ENCODE assay signal across 20 cellular contexts in the genomic region with DNA sequence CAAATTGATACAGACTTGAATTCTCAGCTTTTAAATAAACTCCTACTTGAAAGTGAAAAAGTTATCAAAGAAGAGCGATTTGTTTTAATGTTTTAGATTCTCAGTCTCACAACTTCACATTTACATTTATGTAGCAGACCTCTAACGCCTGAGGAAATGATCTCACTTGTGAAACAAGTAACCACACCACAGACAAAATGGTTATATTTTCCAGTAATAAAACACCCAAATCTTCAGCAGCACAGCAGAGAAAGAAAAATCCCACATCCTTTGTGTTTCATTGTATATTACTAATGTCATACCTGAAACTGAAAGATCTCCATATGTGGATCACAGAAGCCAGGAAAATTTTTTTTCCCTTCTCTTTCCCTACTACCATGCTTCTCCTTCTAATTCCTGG. TPM values are rescaled to one million over a fixed set of nuclear protein-coding genes. Genes with fewer than 3 reads are reported as not detected.
DNase-seq lines count a peak whose midpoint lies in the region; ATAC-seq and TF ChIP-seq lines count a peak whose summit lies in the region.
"Had no signal": no experiment of that assay in that cellular context is flagged by ENCODE, and none has a peak within 500 bp of the region (broad histone marks: within the 10 kb centered on the region; RNA-seq: fewer than 3 reads in every experiment).

No MANE protein-coding gene starts in this region.

- H3K4me2 ChIP-seq in SK-N-SH: no peak overlapping the region

- H3F3A ChIP-seq in SK-N-SH (replicated peaks; ENCODE audit: insufficient read depth): no peaks in the 10 kb centered on the region

- TF ChIP-seq EP300 in SK-N-SH (IDR thresholded peaks at IDR 0.05; ENCODE audit: borderline replicate concordance in 1 of 2, low read depth in 1 of 2, low read length in 1 of 2): no peak

- TF ChIP-seq CTCF in SK-N-SH (IDR thresholded peaks at IDR 0.05): no peak
- no peak for TF ChIP-seq CTCF in nephron progenitor cell (IDR thresholded peaks at IDR 0.05)
- TF ChIP-seq CTCF in tibial artery (IDR thresholded peaks at IDR 0.05): no peak

- H3K36me3 Mint-ChIP-seq in activated naive CD4-positive, alpha-beta T cell treated with anti-CD3 and anti-CD28 coated beads, Interleukin-2, amount 50 U/mL, for 72 hours: no peaks in the 10 kb centered on the region
- no peaks in the 10 kb centered on the region for H3K36me3 Mint-ChIP-seq in natural killer cell treated with Interleukin-12 subunit alpha and Interleukin-12 subunit beta and Interleukin-15 and Interleukin-18, amount 100 ng/mL, for 72 hours
- H3K36me3 Mint-ChIP-seq in nephron progenitor cell (ENCODE audit: low read depth): no peaks in the 10 kb centered on the region

- H2AFZ ChIP-seq in SK-N-SH (ENCODE audit: low read depth): 0 out of 2 replicates have a peak overlapping the region, but pooled peaks have one; percentile 36
- H2AFZ ChIP-seq: parathyroid adenoma had no signal

- H3K27me3 Mint-ChIP-seq in natural killer cell treated with Interleukin-12 subunit alpha and Interleukin-12 subunit beta and Interleukin-15 and Interleukin-18, amount 100 ng/mL, for 72 hours: no peaks in the 10 kb centered on the region
- H3K27me3 Mint-ChIP-seq in nephron progenitor cell (ENCODE audit: low read depth, poor library complexity): peaks cover 10% of the 10 kb centered on the region

- H3K9ac ChIP-seq in SK-N-SH: no peak overlapping the region
- H3K9ac ChIP-seq: parathyroid adenoma had no signal

- H3K9me2 ChIP-seq in SK-N-SH: no peaks in the 10 kb centered on the region

- no peak for TF ChIP-seq RAD21 in SK-N-SH (IDR thresholded peaks at IDR 0.05; ENCODE audit: low read length)

- no peak for ATAC-seq in SK-N-SH treated with all-trans-retinoic acid at 6 μM for 48 hours
- peak; percentile 87 to 89 for ATAC-seq in activated naive CD4-positive, alpha-beta T cell treated with anti-CD3 and anti-CD28 coated beads, Interleukin-2, amount 50 U/mL, for 72 hours
- ATAC-seq in natural killer cell treated with Interleukin-12 subunit alpha and Interleukin-12 subunit beta and Interleukin-15 and Interleukin-18, amount 100 ng/mL, for 72 hours: peak; percentile 86 to 88
- ATAC-seq: HCT116, heart right ventricle had no signal

- peaks cover 48 to 50% of the 10 kb centered on the region in 2 donors for H3K4me1 Mint-ChIP-seq in natural killer cell treated with Interleukin-12 subunit alpha and Interleukin-12 subunit beta and Interleukin-15 and Interleukin-18, amount 100 ng/mL, for 72 hours (ENCODE audit: low read depth in 2 of 2)
- H3K4me1 Mint-ChIP-seq in nephron progenitor cell: no peaks in the 10 kb centered on the region

- H3K4me3 Mint-ChIP-seq in natural killer cell treated with Interleukin-12 subunit alpha and Interleukin-12 subunit beta and Interleukin-15 and Interleukin-18, amount 100 ng/mL, for 72 hours: peak overlapping the region; percentile 75
- no peak overlapping the region for H3K4me3 Mint-ChIP-seq in nephron progenitor cell

- peak overlapping the region; percentile 13 to 71 for H3K27ac Mint-ChIP-seq in activated naive CD4-positive, alpha-beta T cell treated with anti-CD3 and anti-CD28 coated beads, Interleukin-2, amount 50 U/mL, for 72 hours
- peak overlapping the region; percentile 96 to 99 for H3K27ac Mint-ChIP-seq in natural killer cell treated with Interleukin-12 subunit alpha and Interleukin-12 subunit beta and Interleukin-15 and Interleukin-18, amount 100 ng/mL, for 72 hours
- no peak overlapping the region for H3K27ac Mint-ChIP-seq in nephron progenitor cell

- H3K27ac ChIP-seq in SK-N-SH (ENCODE audit: low read depth in 2 of 2, low read length in 1 of 2) (no peak overlapping the region), tibial artery (no peak overlapping the region)
- H3K27ac ChIP-seq: esophagus muscularis mucosa, parathyroid adenoma had no signal

- H3K4me1 ChIP-seq in SK-N-SH (ENCODE audit: control insufficient read depth in 1 of 2, insufficient read depth in 2 of 2, low read depth in 1 of 2, low read length in 1 of 2) (no peaks in the 10 kb centered on the region), tibial artery (no peaks in the 10 kb centered on the region)
- H3K4me1 ChIP-seq: esophagus muscularis mucosa, parathyroid adenoma had no signal

- H3K36me3 ChIP-seq in SK-N-SH (replicated peaks in 1 of 2; ENCODE audit: control insufficient read depth in 1 of 2, insufficient read depth in 2 of 2, low read length in 1 of 2) (no peaks in the 10 kb centered on the region), tibial artery (no peaks in the 10 kb centered on the region)
- H3K36me3 ChIP-seq: esophagus muscularis mucosa, heart right ventricle had no signal

- H3K9me3 ChIP-seq in SK-N-SH: no peaks in the 10 kb centered on the region
- no peaks in the 10 kb centered on the region for H3K9me3 ChIP-seq in tibial artery
- H3K9me3 ChIP-seq: esophagus muscularis mucosa, heart right ventricle had no signal

- 0% methylated on average over 2 of the region's 2 CpGs for WGBS in SK-N-SH (ENCODE audit: low lambda C conversion rate)

- H3K79me2 ChIP-seq in SK-N-SH (ENCODE audit: insufficient read depth): no peaks in the 10 kb centered on the region
- H3K79me2 ChIP-seq: parathyroid adenoma had no signal

- H3K27me3 ChIP-seq in SK-N-SH (ENCODE audit: insufficient read depth) (peaks cover 9% of the 10 kb centered on the region; the same call in 1 of the 2 replicates), tibial artery (no peaks in the 10 kb centered on the region)
- H3K27me3 ChIP-seq: heart right ventricle had no signal

- POLR2A ChIA-PET in SK-N-SH (lab: Yijun Ruan, JAX): no interaction called here

- H4K20me1 ChIP-seq in SK-N-SH (ENCODE audit: insufficient read depth): no peaks in the 10 kb centered on the region

- H3K9me3 Mint-ChIP-seq in activated naive CD4-positive, alpha-beta T cell treated with anti-CD3 and anti-CD28 coated beads, Interleukin-2, amount 50 U/mL, for 72 hours: peaks cover 5 to 8% of the 10 kb centered on the region in 2 donors
- no peaks in the 10 kb centered on the region for H3K9me3 Mint-ChIP-seq in natural killer cell treated with Interleukin-12 subunit alpha and Interleukin-12 subunit beta and Interleukin-15 and Interleukin-18, amount 100 ng/mL, for 72 hours
- H3K9me3 Mint-ChIP-seq in nephron progenitor cell: peaks cover 5% of the 10 kb centered on the region

- DNase-seq in SK-N-SH: no peak
- peak; percentile 93 for DNase-seq in Jurkat, Clone E6-1 (ENCODE audit: low read depth, low spot score)
- no peak for DNase-seq in activated naive CD4-positive, alpha-beta T cell treated with anti-CD3 and anti-CD28 coated beads, Interleukin-2, amount 50 U/mL, for 72 hours (ENCODE audit: low spot score in 2 of 2)
- no peak for DNase-seq in natural killer cell treated with Interleukin-12 subunit alpha and Interleukin-12 subunit beta and Interleukin-15 and Interleukin-18, amount 100 ng/mL, for 72 hours (ENCODE audit: low spot score)
- DNase-seq in nephron progenitor cell: no peak
- DNase-seq in NCI-H524 treated with DMSO at 0.1 percent for 48 hours (lab: John Stamatoyannopoulos, UW): no peak
- no peak for DNase-seq in tibial artery
- DNase-seq: 8988T, anterior cingulate cortex, EL, heart right ventricle, IMR-90, NCI-H1417, NCI-H446 treated with DMSO at 0.1 percent for 48 hours had no signal

- H3K4me3 ChIP-seq in SK-N-SH (ENCODE audit: low read depth in 2 of 2, low read length in 1 of 2): no peak overlapping the region
- no peak overlapping the region; the same call in 1 of the 2 replicates for H3K4me3 ChIP-seq in Jurkat, Clone E6-1 (ENCODE audit: low read length)
- H3K4me3 ChIP-seq in tibial artery: no peak overlapping the region
- H3K4me3 ChIP-seq: esophagus muscularis mucosa, heart right ventricle had no signal

- CTCF ChIA-PET in SK-N-SH (lab: Yijun Ruan, JAX): interaction anchor here (2.0 kb wide), 1 partner anchor 74 kb away, joined by 4 read pairs; no protein-coding TSS in a partner anchor

- intact Hi-C loops in tibial artery (cut with DNase I; ENCODE audit: low total_unique reads): no loop called here

TF ChIP-seq in SK-N-SH, 30 proteins besides CTCF, POLR2A, EP300 and RAD21 (continues in another document):
- TF ChIP-seq RCOR1 (IDR thresholded peaks at IDR 0.05; ENCODE audit: low read length): no peak
- no peak for TF ChIP-seq MEF2A (IDR thresholded peaks at IDR 0.05; ENCODE audit: borderline replicate concordance, low read depth)
- no peak for TF ChIP-seq GABPA (IDR thresholded peaks at IDR 0.05; ENCODE audit: low read depth)
- TF ChIP-seq SMC3 (IDR thresholded peaks at IDR 0.05; ENCODE audit: low read depth, low read length): no peak
- TF ChIP-seq, protein P1, sequence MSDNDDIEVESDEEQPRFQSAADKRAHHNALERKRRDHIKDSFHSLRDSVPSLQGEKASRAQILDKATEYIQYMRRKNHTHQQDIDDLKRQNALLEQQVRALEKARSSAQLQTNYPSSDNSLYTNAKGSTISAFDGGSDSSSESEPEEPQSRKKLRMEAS (IDR thresholded peaks at IDR 0.05; ENCODE audit: low read depth): no peak

TF ChIP-seq in SK-N-SH treated with all-trans-retinoic acid at 6 μM for 48 hours, 23 proteins besides CTCF, POLR2A, EP300 and RAD21 (continues in another document):
- TF ChIP-seq ZFP30 (CRISPR knock-in tag; IDR thresholded peaks at IDR 0.05) (no peak), CSDC2 (CRISPR knock-in tag; IDR thresholded peaks at IDR 0.05) (no peak), ZNF8 (CRISPR knock-in tag; IDR thresholded peaks at IDR 0.05) (no peak), ZNF565 (CRISPR knock-in tag; conservative IDR thresholded peaks at IDR 0.05; ENCODE audit: low read depth) (no peak)

RNA-seq across cellular contexts. Expression of gene GZMA, which starts 29.8 kb away (rescaled TPM):
- polyA plus RNA-seq in SK-N-SH (2012; rRNA removed): 0.07 TPM in 1 of 2 replicates, not detected in the other
- 0.12 and 0.14 TPM in 2 replicates for polyA plus RNA-seq in SK-N-SH (2012; cell fraction: cytosol; rRNA removed)
- polyA plus RNA-seq in SK-N-SH (2012; cell fraction: nucleus; rRNA removed): not detected in 2 replicates
- polyA plus RNA-seq in Jurkat, Clone E6-1 (2012; ENCODE audit: insufficient read depth, insufficient read length): 72.9 TPM
- total RNA-seq in activated naive CD4-positive, alpha-beta T cell treated with anti-CD3 and anti-CD28 coated beads, Interleukin-2, amount 50 U/mL, for 72 hours: 1 to 10 TPM; 1.7 to 3.3 TPM
- 1,000 to 10,000 TPM in 1 of 2 donors, 100 to 1,000 TPM in 1; 522 to 1,702 TPM for total RNA-seq in natural killer cell treated with Interleukin-12 subunit alpha and Interleukin-12 subunit beta and Interleukin-15 and Interleukin-18, amount 100 ng/mL, for 72 hours
- total RNA-seq: IMR-90, SK-MEL-5 had no signal
- polyA plus RNA-seq: IMR-90 had no signal

RNA-seq across cellular contexts. Expression of gene GZMK, which starts 48.6 kb away (rescaled TPM):
- polyA plus RNA-seq in SK-N-SH (2012; rRNA removed): not detected in 2 replicates
- polyA plus RNA-seq in SK-N-SH (2012; cell fraction: cytosol; rRNA removed): 0.01 TPM in 1 of 2 replicates, not detected in the other
- polyA plus RNA-seq in SK-N-SH (2012; cell fraction: nucleus; rRNA removed): not detected in 2 replicates
- polyA plus RNA-seq in Jurkat, Clone E6-1 (2012; ENCODE audit: insufficient read depth, insufficient read length): not detected
- total RNA-seq in activated naive CD4-positive, alpha-beta T cell treated with anti-CD3 and anti-CD28 coated beads, Interleukin-2, amount 50 U/mL, for 72 hours: under 1 TPM in 1 of 2 donors, not detected in 1; 0.98 TPM
- 1 to 10 TPM; 4.7 to 7.4 TPM for total RNA-seq in natural killer cell treated with Interleukin-12 subunit alpha and Interleukin-12 subunit beta and Interleukin-15 and Interleukin-18, amount 100 ng/mL, for 72 hours
- total RNA-seq: IMR-90, SK-MEL-5, skeletal muscle tissue had no signal
- polyA plus RNA-seq: IMR-90 had no signal

Comparison
In these comparisons a context has a peak if more than half of its experiments do, and no peak if none do; other contexts are left out.
1. RNA of gene GZMA, which starts 29.8 kb away (total RNA-seq): 522 to 1,702 TPM in natural killer cell treated with Interleukin-12 subunit alpha and Interleukin-12 subunit beta and Interleukin-15 and Interleukin-18, amount 100 ng/mL, for 72 hours; 1.7 to 3.3 TPM in activated naive CD4-positive, alpha-beta T cell treated with anti-CD3 and anti-CD28 coated beads, Interleukin-2, amount 50 U/mL, for 72 hours; every median in the first group is over 100 times any median in the second.